Comparison of ENCODE assay signal across 8 cellular contexts in the genomic region with DNA sequence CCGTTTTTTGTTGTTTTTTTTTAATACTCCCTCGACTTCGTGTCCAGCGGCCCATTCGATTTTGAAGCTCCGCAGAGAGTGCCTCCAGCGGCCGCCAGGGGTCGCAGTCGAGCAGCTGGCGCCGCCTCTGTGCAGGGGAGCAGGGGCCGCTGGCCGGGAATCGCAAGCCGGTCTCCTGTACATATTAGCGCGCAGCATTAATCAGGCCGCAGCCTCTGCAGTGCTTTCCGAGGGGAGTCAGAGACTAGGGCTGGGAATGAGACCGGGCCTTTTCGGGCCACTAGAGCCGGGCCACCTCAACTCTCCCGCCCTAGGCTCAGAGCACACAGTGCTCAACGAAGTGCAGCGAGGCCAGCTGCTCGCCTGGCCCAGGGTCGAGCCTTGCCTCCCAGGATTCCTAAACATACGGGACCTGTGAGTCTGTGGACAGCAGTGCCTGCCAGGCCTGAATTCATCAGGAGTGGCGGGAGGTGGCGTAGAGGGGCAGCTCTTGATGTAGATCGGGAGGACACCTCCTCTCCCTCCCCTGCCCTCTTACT.
DNase-seq lines count a peak whose midpoint lies in the region; ATAC-seq and TF ChIP-seq lines count a peak whose summit lies in the region.

No MANE protein-coding gene starts in this region.

- peak; percentile 82 for DNase-seq in SKM-1 treated with dmso at 0.1 percent for 144 hours (lab: John Stamatoyannopoulos, UW; ENCODE audit: unreplicated experiment)
- DNase-seq in SKM-1 (lab: John Stamatoyannopoulos, UW; ENCODE audit: unreplicated experiment), result no peak
- peak; percentile 69 for DNase-seq in PC-3
- DNase-seq in fibroblast of villous mesenchyme (ENCODE audit: low read depth), result peak; percentile 65
- peak; percentile 24 for DNase-seq in stromal cell of bone marrow (ENCODE audit: low read depth)

- intact Hi-C loops in PC-3 (cut with micrococcal nuclease), result loop anchor here (1.0 to 5.0 kb wide), 4 partner anchors 84 to 383 kb away; no protein-coding TSS in a partner anchor

- H3K9ac ChIP-seq in PC-3 (ENCODE audit: low read length), result no peak overlapping the region

- H3K4me1 ChIP-seq in PC-3 (ENCODE audit: insufficient read depth, low read length), result no peaks in the 10 kb centered on the region
- H3K4me1 ChIP-seq in neutrophil (ENCODE audit: control insufficient read depth in 1 of 2, insufficient read depth in 1 of 2, low read depth in 1 of 2, low read length in 1 of 2), result peaks cover 8 to 15% of the 10 kb centered on the region in 2 experiments

- POLR2A ChIA-PET in PC-3 (lab: Charles Lee; ENCODE audit: unreplicated experiment), result no interaction called here

- H3K4me1 Mint-ChIP-seq in activated T-helper 17 cell treated with anti-CD3 and anti-CD28 coated beads, Interleukin-2, amount 50 U/mL, for 72 hours, result no peaks in the 10 kb centered on the region

- no peak overlapping the region for H3K4me2 ChIP-seq in PC-3 (ENCODE audit: low read length)

- H3K27ac ChIP-seq in PC-3 (ENCODE audit: low read length) (no peak overlapping the region), neutrophil (no peak overlapping the region)

- no peaks in the 10 kb centered on the region for H3K36me3 Mint-ChIP-seq in activated T-helper 17 cell treated with anti-CD3 and anti-CD28 coated beads, Interleukin-2, amount 50 U/mL, for 72 hours (ENCODE audit: low read depth)

- H3K79me2 ChIP-seq in PC-3 (ENCODE audit: low read length), result no peaks in the 10 kb centered on the region

- no TSS peak for BruUV-seq in PC-3 (replicated peaks; lab: Mats Ljungman, UMichigan)

- H4K20me1 ChIP-seq in PC-3 (ENCODE audit: low read length), result no peaks in the 10 kb centered on the region

- no peak overlapping the region for H3K4me3 ChIP-seq in PC-3 (ENCODE audit: low read length)
- no peak overlapping the region for H3K4me3 ChIP-seq in fibroblast of villous mesenchyme (ENCODE audit: low read depth, low read length)
- no peak overlapping the region for H3K4me3 ChIP-seq in neutrophil (ENCODE audit: low read depth in 1 of 2, low read length in 1 of 2)

- H2AFZ ChIP-seq in PC-3 (ENCODE audit: low read length), result no peak overlapping the region; the same call in 1 of the 2 replicates

- no peaks in the 10 kb centered on the region for H3K9me3 Mint-ChIP-seq in activated T-helper 17 cell treated with anti-CD3 and anti-CD28 coated beads, Interleukin-2, amount 50 U/mL, for 72 hours

- H3K36me3 ChIP-seq in PC-3 (ENCODE audit: low read depth, low read length), result no peaks in the 10 kb centered on the region
- no peaks in the 10 kb centered on the region for H3K36me3 ChIP-seq in neutrophil

- ATAC-seq in HG03432 (IDR thresholded peaks at IDR 0.05; ENCODE audit: unreplicated experiment) (peak; percentile 89), PC-3 (peak; percentile 93)
- ATAC-seq in activated T-helper 17 cell treated with anti-CD3 and anti-CD28 coated beads, Interleukin-2, amount 50 U/mL, for 72 hours (replicated peaks), result peak; percentile 77

- H3K27me3 ChIP-seq in PC-3 (ENCODE audit: low read length) (peaks cover 60% of the 10 kb centered on the region), neutrophil (peaks cover 91% of the 10 kb centered on the region)

- no peak overlapping the region for H3K4me3 Mint-ChIP-seq in activated T-helper 17 cell treated with anti-CD3 and anti-CD28 coated beads, Interleukin-2, amount 50 U/mL, for 72 hours

- H3F3A ChIP-seq in PC-3 (ENCODE audit: low read length, unreplicated experiment), result no peaks in the 10 kb centered on the region

- peak; percentile 90 for TF ChIP-seq CTCF in PC-3 (conservative IDR thresholded peaks at IDR 0.05; ENCODE audit: low read depth, low read length)
- TF ChIP-seq CTCF in fibroblast of villous mesenchyme (IDR thresholded peaks at IDR 0.05; ENCODE audit: insufficient read depth, low read depth, low read length), result peak; percentile 99
- peak; percentile 85 for TF ChIP-seq CTCF in neutrophil (IDR thresholded peaks at IDR 0.05)

- H3K9me3 ChIP-seq in PC-3 (ENCODE audit: low read length) (no peaks in the 10 kb centered on the region), neutrophil (no peaks in the 10 kb centered on the region)

- CTCF ChIA-PET in PC-3 (lab: Charles Lee), result interaction anchor here (0.6 to 1.0 kb wide), 3 partner anchors 66 to 266 kb away, joined by 3 to 7 read pairs (median 3); no protein-coding TSS in a partner anchor

- no peaks in the 10 kb centered on the region for H3K9me2 ChIP-seq in PC-3 (replicated peaks; ENCODE audit: low read length)

- H3K27me3 Mint-ChIP-seq in activated T-helper 17 cell treated with anti-CD3 and anti-CD28 coated beads, Interleukin-2, amount 50 U/mL, for 72 hours, result peaks cover 37% of the 10 kb centered on the region

- no peak overlapping the region for H3K27ac Mint-ChIP-seq in activated T-helper 17 cell treated with anti-CD3 and anti-CD28 coated beads, Interleukin-2, amount 50 U/mL, for 72 hours
